In the genomic region with DNA sequence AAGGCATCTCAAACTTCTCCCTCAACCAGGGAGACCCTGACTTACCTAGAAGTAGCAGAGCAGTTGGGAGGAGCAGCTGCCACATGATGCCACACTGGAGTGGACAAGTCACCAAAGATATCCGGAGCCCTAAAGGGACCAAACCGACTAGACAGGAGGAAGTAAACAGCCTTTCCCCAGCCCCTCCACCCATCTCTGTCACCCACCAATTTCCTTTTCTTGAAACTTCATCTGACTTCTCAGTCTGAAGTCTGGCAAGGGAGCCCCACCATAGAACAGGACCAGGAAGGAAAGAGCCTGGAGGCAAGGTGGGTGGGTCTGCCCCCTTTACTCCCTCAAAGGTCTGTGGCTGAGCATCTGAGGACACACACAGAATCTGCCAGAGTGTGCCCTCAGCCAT, we compare ENCODE assay signal across 1 cellular context.
TF ChIP-seq lines count a peak whose summit lies in the region.

TSS of gene FCGR3A (minus strand) at position 167 of the 400 bp plus-strand sequence. CDS start at position 85, 82 bp downstream.

TF ChIP-seq in SK-N-SH, 30 proteins besides CTCF, POLR2A, EP300 and RAD21 (continued from another document):
- TF ChIP-seq ZBTB33 (IDR thresholded peaks at IDR 0.05; ENCODE audit: borderline replicate concordance, low read depth) (no peak), YY1 (IDR thresholded peaks at IDR 0.05; ENCODE audit: low read depth) (no peak), RFX5 (IDR thresholded peaks at IDR 0.05; ENCODE audit: low read length) (no peak), USF1 (IDR thresholded peaks at IDR 0.05; ENCODE audit: borderline replicate concordance, low read depth) (no peak)
TF ChIP-seq in SK-N-SH: peak in this region for 0.
